In genomic region chr2:15636972-15637785, GRCh38 we compare ENCODE assay signal across 8 cellular contexts. TPM values are rescaled to one million over a fixed set of nuclear protein-coding genes. Genes with fewer than 3 reads are reported as not detected.
DNase-seq lines count a peak whose midpoint lies in the region; ATAC-seq and TF ChIP-seq lines count a peak whose summit lies in the region.

No MANE protein-coding gene starts in this region.

- H3K9me3 ChIP-seq in AG04450 (ENCODE audit: control insufficient read depth, insufficient read depth, low read length) (peaks cover under 1% of the 10 kb centered on the region; the same call in 1 of the 2 replicates), lower lobe of right lung (peaks cover 5% of the 10 kb centered on the region)

- DNase-seq in AG04450 (ENCODE audit: low read depth, low spot score) (peak; percentile 46), NCI-H146 (lab: John Stamatoyannopoulos, UW) (peak; percentile 44), dermis blood vessel endothelial cell (peak; percentile 91), lower lobe of right lung (no peak)
- DNase-seq in activated CD4-positive, CD25-positive, alpha-beta regulatory T cell treated with anti-CD3 and anti-CD28 coated beads, Interleukin-2, amount 50 U/mL, for 72 hours, result peak; percentile 54
- DNase-seq in stimulated activated CD8-positive, alpha-beta memory T cell treated with anti-CD3 and anti-CD28 coated beads, Interleukin-15, amount 100 ng/mL, for 48 hours (ENCODE audit: low read depth in 2 of 2), result peak; percentile 16 to 17

- H3K4me3 ChIP-seq in AG04450 (ENCODE audit: low read depth, low read length), result no peak overlapping the region
- no peak overlapping the region for H3K4me3 ChIP-seq in lower lobe of right lung

- H3K27ac ChIP-seq in AG04450 (ENCODE audit: low read depth, low read length) (no peak overlapping the region), lower lobe of right lung (no peak overlapping the region)

- CTCF ChIA-PET in AG04450 (lab: Charles Lee), result interaction anchor here (0.5 to 8.1 kb wide), 12 partner anchors 9 to 1120 kb away, joined by 3 to 75 read pairs (median 3); no protein-coding TSS in a partner anchor

- intact Hi-C loops in lower lobe of right lung (cut with DNase I), result no loop called here

- TF ChIP-seq CTCF in AG04450 (IDR thresholded peaks at IDR 0.05; ENCODE audit: low read depth, low read length) (peak; percentile 87), lower lobe of right lung (IDR thresholded peaks at IDR 0.05) (peak; percentile 87)

- ATAC-seq in GM18499 (IDR thresholded peaks at IDR 0.05; ENCODE audit: insufficient read depth, unreplicated experiment) (peak; percentile 60), HG02852 (IDR thresholded peaks at IDR 0.05; ENCODE audit: unreplicated experiment) (peak; percentile 92), lower lobe of right lung (peak; percentile 85 to 90)

- H3K4me1 ChIP-seq in lower lobe of right lung, result peaks cover 37% of the 10 kb centered on the region

- POLR2A ChIA-PET in AG04450 (lab: Yijun Ruan, JAX), result no interaction called here

- H3K27me3 ChIP-seq in AG04450 (ENCODE audit: control insufficient read depth, insufficient read depth, low read length) (no peaks in the 10 kb centered on the region), lower lobe of right lung (ENCODE audit: low read depth) (no peaks in the 10 kb centered on the region)

- peaks cover 36% of the 10 kb centered on the region for H3K36me3 ChIP-seq in lower lobe of right lung

RNA-seq across cellular contexts. Expression of gene DDX1, which starts 45.5 kb away (rescaled TPM):
- polyA plus RNA-seq in AG04450 (2011; rRNA removed), result 121 and 171 TPM in 2 replicates
- 42.3 and 72.3 TPM in 2 replicates for polyA minus RNA-seq in AG04450 (2011; rRNA and poly(A)+ RNA removed)
- total RNA-seq in dermis blood vessel endothelial cell (87.3 and 126 TPM in 2 replicates), lower lobe of right lung (60.4 TPM)
